ENCODE assay signal across 8 cellular contexts in the genomic region with DNA sequence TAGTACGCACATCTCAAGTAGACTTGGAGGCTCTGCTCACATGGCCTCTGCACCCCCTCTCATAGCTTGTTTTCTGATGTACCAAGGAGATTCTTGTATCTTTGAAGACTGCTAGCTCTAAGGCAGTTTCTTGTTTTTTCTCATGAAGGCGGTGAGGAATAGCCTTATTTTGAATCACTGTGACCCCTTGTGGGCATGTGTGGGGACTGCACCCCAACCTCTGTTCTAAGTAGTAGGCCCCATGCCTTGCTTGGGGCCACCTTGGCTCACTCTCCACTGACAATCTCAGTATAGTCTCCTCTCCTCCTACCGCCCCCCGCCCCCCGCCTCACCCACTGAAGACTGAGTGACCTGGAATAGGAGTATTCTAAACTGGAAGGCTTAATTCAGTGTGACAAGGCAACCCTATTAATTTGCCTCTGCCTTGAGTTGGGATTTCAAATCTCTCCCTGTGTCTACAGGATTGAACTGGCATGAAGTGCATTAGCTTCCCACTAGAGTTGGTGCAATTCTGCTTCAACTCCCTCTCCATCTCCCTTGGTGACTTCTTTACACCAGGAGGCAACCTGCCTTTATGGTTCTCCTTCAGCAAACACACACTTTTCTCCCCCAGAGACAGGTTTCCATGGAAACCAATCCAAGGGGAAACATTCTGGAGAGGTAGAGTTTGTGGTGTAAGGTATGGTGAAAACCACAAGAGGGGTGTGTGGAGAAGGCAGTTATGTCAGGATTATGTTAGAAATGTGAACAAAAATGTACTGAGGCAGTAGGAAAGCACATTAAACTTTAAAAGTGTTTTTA.
DNase-seq lines count a peak whose midpoint lies in the region; ATAC-seq and TF ChIP-seq lines count a peak whose summit lies in the region.

No MANE protein-coding gene starts in this region.

- peaks cover 31% of the 10 kb centered on the region for H3K4me1 Mint-ChIP-seq in activated naive CD4-positive, alpha-beta T cell treated with anti-CD3 and anti-CD28 coated beads, Interleukin-2, amount 10 ng/mL, durations not matched to agents 7 days and 5 days

- H3K9me3 ChIP-seq in heart left ventricle, result peaks cover 0 to 19% (median 0%) of the 10 kb centered on the region in 12 donors

- H3K27me3 Mint-ChIP-seq in activated naive CD4-positive, alpha-beta T cell treated with anti-CD3 and anti-CD28 coated beads, Interleukin-2, amount 10 ng/mL, durations not matched to agents 7 days and 5 days, result peaks cover 10% of the 10 kb centered on the region

- no peak overlapping the region for H3K27ac ChIP-seq in heart left ventricle

- H3K36me3 ChIP-seq in heart left ventricle, result no peaks in the 10 kb centered on the region

- 66 to 73% (median 68%) methylated on average over 5 of the region's 5 CpGs for WGBS in heart left ventricle, 4 donors

- no peaks in the 10 kb centered on the region for H3K27me3 ChIP-seq in heart left ventricle

- ATAC-seq in HG03565 (IDR thresholded peaks at IDR 0.05; ENCODE audit: unreplicated experiment), result peak; percentile 70
- ATAC-seq in heart left ventricle, result peak in 3 of 4 donors; percentile 68 to 80 (median 70)

- CTCF ChIA-PET in activated naive CD4-positive, alpha-beta T cell treated with anti-CD3 and anti-CD28 coated beads, Interleukin-2, amount 10 ng/mL, durations not matched to agents 7 days and 5 days (lab: Charles Lee), result interaction anchor here (0.7 to 1.3 kb wide), 10 partner anchors 26 to 820 kb away, joined by 3 to 5 read pairs (median 3); no protein-coding TSS in a partner anchor

- no peak overlapping the region for H3K27ac Mint-ChIP-seq in activated naive CD4-positive, alpha-beta T cell treated with anti-CD3 and anti-CD28 coated beads, Interleukin-2, amount 10 ng/mL, durations not matched to agents 7 days and 5 days

- no peak overlapping the region for H3K4me3 Mint-ChIP-seq in activated naive CD4-positive, alpha-beta T cell treated with anti-CD3 and anti-CD28 coated beads, Interleukin-2, amount 10 ng/mL, durations not matched to agents 7 days and 5 days

- H3K4me3 ChIP-seq in heart left ventricle, result no peak overlapping the region

- TF ChIP-seq POLR2A in heart left ventricle (IDR thresholded peaks at IDR 0.05), result no peak

- intact Hi-C loops in heart left ventricle (cut with DNase I), result loop anchor here in 5 of 10 donors (2.0 to 10.0 kb wide), 3 partner anchors 49 to 156 kb away; no protein-coding TSS in a partner anchor

- TF ChIP-seq CTCF in heart left ventricle (IDR thresholded peaks at IDR 0.05), result peak; percentile 55 to 78 (median 70)

- peaks cover 2% of the 10 kb centered on the region for H3K36me3 Mint-ChIP-seq in activated naive CD4-positive, alpha-beta T cell treated with anti-CD3 and anti-CD28 coated beads, Interleukin-2, amount 10 ng/mL, durations not matched to agents 7 days and 5 days

- DNase-seq in NCI-H1436 (lab: John Stamatoyannopoulos, UW) (peak; percentile 9), NCI-H1436 treated with DMSO at 0.1 percent for 48 hours (lab: John Stamatoyannopoulos, UW) (no peak), SK-N-DZ (ENCODE audit: low spot score) (peak; percentile 20), heart left ventricle (peak; percentile 27 to 56 (median 52)), putamen (ENCODE audit: low spot score) (peak; percentile 12), NCI-H446 treated with DMSO at 0.1 percent for 48 hours (lab: John Stamatoyannopoulos, UW) (no peak)
- peak; percentile 75 for DNase-seq in activated naive CD4-positive, alpha-beta T cell treated with anti-CD3 and anti-CD28 coated beads, Interleukin-2, amount 10 ng/mL, durations not matched to agents 7 days and 5 days

- peaks cover 15% of the 10 kb centered on the region for H3K9me3 Mint-ChIP-seq in activated naive CD4-positive, alpha-beta T cell treated with anti-CD3 and anti-CD28 coated beads, Interleukin-2, amount 10 ng/mL, durations not matched to agents 7 days and 5 days

- H3K4me1 ChIP-seq in heart left ventricle, result peaks cover 0 to 29% (median 9%) of the 10 kb centered on the region in 12 donors

Comparison
In these comparisons a context has a peak if more than half of its experiments do, and no peak if none do; other contexts are left out.
1. DNase-seq: peak in NCI-H1436 (single experiment), SK-N-DZ (single experiment), activated naive CD4-positive, alpha-beta T cell treated with anti-CD3 and anti-CD28 coated beads, Interleukin-2, amount 10 ng/mL, durations not matched to agents 7 days and 5 days (single experiment), heart left ventricle (5 of 5) and putamen (single experiment); none in NCI-H1436 treated with DMSO at 0.1 percent for 48 hours (single experiment) and NCI-H446 treated with DMSO at 0.1 percent for 48 hours (single experiment).